ENCODE assay signal across 11 cellular contexts in the genomic region with DNA sequence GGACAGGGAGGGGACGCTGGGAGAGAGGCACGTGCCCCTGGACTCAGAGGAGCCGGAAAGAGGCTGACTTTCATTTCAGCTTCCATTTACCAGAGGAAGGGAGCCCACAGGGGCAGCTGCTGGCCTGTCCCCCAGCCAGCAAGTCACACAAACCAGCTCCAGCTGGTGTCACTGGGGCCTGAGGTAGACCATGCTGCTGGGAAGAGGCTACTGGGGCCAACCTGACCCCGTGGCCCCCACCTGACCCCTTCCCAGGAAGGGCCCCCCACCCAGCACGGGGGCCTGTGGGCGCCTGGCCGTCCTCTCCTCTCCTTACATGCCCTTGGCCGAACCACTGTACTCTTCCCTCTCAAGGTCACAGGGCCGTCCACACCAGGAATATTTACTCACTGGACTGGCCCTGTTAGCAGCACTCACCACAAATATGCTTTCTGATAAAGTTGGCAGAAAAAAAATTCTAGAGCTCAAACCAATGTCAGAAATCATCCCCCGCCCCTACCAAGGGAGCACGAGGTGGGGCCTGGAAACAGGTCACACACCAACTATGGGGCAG.
A peak's percentile ranks its signal among the peaks of the same experiment; 100 is the strongest.
DNase-seq lines count a peak whose midpoint lies in the region; ATAC-seq and TF ChIP-seq lines count a peak whose summit lies in the region.
"Had no signal": no experiment of that assay in that cellular context is flagged by ENCODE, and none has a peak within 500 bp of the region (broad histone marks: within the 10 kb centered on the region; RNA-seq: fewer than 3 reads in every experiment).

No MANE protein-coding gene starts in this region.

- ATAC-seq in GM18502 (IDR thresholded peaks at IDR 0.05; ENCODE audit: poor library complexity, unreplicated experiment), result no peak

- H3K27ac Mint-ChIP-seq in nephron progenitor cell, result no peak overlapping the region

- TF ChIP-seq CTCF in 22Rv1 (IDR thresholded peaks at IDR 0.05) (no peak), nephron progenitor cell (IDR thresholded peaks at IDR 0.05) (no peak)

- peak overlapping the region; percentile 18; the same call in 1 of the 2 replicates for H3K27ac ChIP-seq in 22Rv1

- no peaks in the 10 kb centered on the region for H3K9me3 Mint-ChIP-seq in nephron progenitor cell

- DNase-seq in NCI-H226 (peak; percentile 59), glomerular visceral epithelial cell (ENCODE audit: extremely low spot score) (peak; percentile 27), nephron progenitor cell (no peak), KBM-7 (no peak), Kasumi-1 (lab: John Stamatoyannopoulos, UW) (no peak), GM19240 (ENCODE audit: insufficient read length, low spot score) (no peak)
- DNase-seq: activated CD4-positive, alpha-beta T cell treated with anti-CD3 and anti-CD28 coated beads for 1 hour; effector CD4-positive, alpha-beta T cell; small intestine had no signal

- H3K4me1 Mint-ChIP-seq in nephron progenitor cell, result peaks cover 83% of the 10 kb centered on the region

- H3K4me3 Mint-ChIP-seq in nephron progenitor cell, result peak overlapping the region; percentile 48

- H3K36me3 Mint-ChIP-seq in nephron progenitor cell (ENCODE audit: low read depth), result no peaks in the 10 kb centered on the region

- H3K27me3 Mint-ChIP-seq in nephron progenitor cell (ENCODE audit: low read depth, poor library complexity), result peaks cover 38% of the 10 kb centered on the region

- in situ Hi-C loops in KBM-7 (cut with MboI; ENCODE audit: low pct_unique_long_range_greater_than_20kb, low sequenced_read_pairs), result no loop called here

Comparison
In these comparisons a context has a peak if more than half of its experiments do, and no peak if none do; other contexts are left out.
1. DNase-seq: peak in NCI-H226 (single experiment) and glomerular visceral epithelial cell (single experiment); none in nephron progenitor cell (single experiment), KBM-7 (single experiment), Kasumi-1 (0 of 2) and GM19240 (single experiment).